In the genomic region with DNA sequence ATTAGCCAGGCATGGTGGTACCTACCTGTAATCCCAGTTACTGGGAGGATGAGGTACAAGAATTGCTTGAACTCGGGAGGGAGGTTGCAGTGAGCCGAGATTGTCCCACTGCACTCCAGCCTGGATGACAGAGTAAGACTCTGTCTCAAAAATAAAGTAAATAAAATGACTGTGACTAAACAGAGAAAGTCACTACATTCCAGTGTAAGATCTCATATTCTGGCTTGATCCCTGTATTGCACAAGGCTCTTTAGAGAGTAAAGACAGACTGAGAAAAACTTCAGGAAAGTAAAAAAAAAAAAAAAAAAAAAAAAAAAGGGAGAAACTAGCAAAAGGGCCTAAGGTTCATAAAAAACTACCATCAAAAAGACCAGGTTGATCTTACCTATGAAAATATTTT, we compare ENCODE assay signal across 21 cellular contexts.
DNase-seq lines count a peak whose midpoint lies in the region; ATAC-seq and TF ChIP-seq lines count a peak whose summit lies in the region.
"Had no signal": no experiment of that assay in that cellular context is flagged by ENCODE, and none has a peak within 500 bp of the region (broad histone marks: within the 10 kb centered on the region; RNA-seq: fewer than 3 reads in every experiment).

No MANE protein-coding gene starts in this region.

- TF ChIP-seq CTCF in osteoblast (IDR thresholded peaks at IDR 0.05; ENCODE audit: extremely low read depth, low read depth, low read length) (no peak), spleen (IDR thresholded peaks at IDR 0.05 in 8 of 11, conservative IDR thresholded peaks at IDR 0.05 in 3 of 11) (no peak)

- no peaks in the 10 kb centered on the region for H3K27me3 ChIP-seq in osteoblast (ENCODE audit: insufficient read depth, low read length)
- no peaks in the 10 kb centered on the region for H3K27me3 ChIP-seq in spleen (replicated peaks in 1 of 7)
- H3K27me3 ChIP-seq: stomach, upper lobe of left lung had no signal

- no peaks in the 10 kb centered on the region for H3K9me3 Mint-ChIP-seq in T-helper 2 cell treated with Interferon-gamma antibody and Interleukin-4, amounts not matched to agents 5 μg/mL and 100 μg/mL, for 36 hours

- no peak overlapping the region for H3K4me2 ChIP-seq in osteoblast (ENCODE audit: insufficient read depth, low read length)
- H3K4me2 ChIP-seq: KMS-11 had no signal

- H3K27ac ChIP-seq in osteoblast (ENCODE audit: low read depth, low read length) (no peak overlapping the region), spleen (no peak overlapping the region)
- H3K27ac ChIP-seq: KMS-11, stomach, upper lobe of left lung had no signal

- H3K9me3 ChIP-seq in osteoblast (ENCODE audit: low read depth, low read length), result no peaks in the 10 kb centered on the region
- peaks cover 0 to 7% (median 0%) of the 10 kb centered on the region in 8 donors for H3K9me3 ChIP-seq in spleen
- H3K9me3 ChIP-seq: stomach, upper lobe of left lung had no signal

- H2AFZ ChIP-seq in osteoblast (ENCODE audit: low read length), result no peak overlapping the region

- intact Hi-C loops in spleen (cut with DNase I; ENCODE audit: low total_unique reads), result no loop called here

- H3K4me3 ChIP-seq in osteoblast (ENCODE audit: insufficient read depth, low read length) (no peak overlapping the region), spleen (no peak overlapping the region)
- H3K4me3 ChIP-seq: stomach, upper lobe of left lung had no signal

- no peak overlapping the region for H3K27ac Mint-ChIP-seq in T-helper 2 cell treated with Interferon-gamma antibody and Interleukin-4, amounts not matched to agents 5 μg/mL and 100 μg/mL, for 36 hours

- H3K4me1 ChIP-seq in osteoblast (ENCODE audit: insufficient read depth, low read length), result peaks cover 2% of the 10 kb centered on the region
- peaks cover 0 to 7% (median 0%) of the 10 kb centered on the region in 6 donors for H3K4me1 ChIP-seq in spleen
- H3K4me1 ChIP-seq: stomach, upper lobe of left lung had no signal

- no peak for ATAC-seq in HG03520 (IDR thresholded peaks at IDR 0.05; ENCODE audit: unreplicated experiment)

- TF ChIP-seq POLR2A in spleen (IDR thresholded peaks at IDR 0.05), result no peak

- H3K4me3 Mint-ChIP-seq in T-helper 2 cell treated with Interferon-gamma antibody and Interleukin-4, amounts not matched to agents 5 μg/mL and 100 μg/mL, for 36 hours, result no peak overlapping the region

- H3K4me1 Mint-ChIP-seq in T-helper 2 cell treated with Interferon-gamma antibody and Interleukin-4, amounts not matched to agents 5 μg/mL and 100 μg/mL, for 36 hours (ENCODE audit: low read depth), result no peaks in the 10 kb centered on the region

- peak; percentile 42 for DNase-seq in AG20443 (ENCODE audit: low spot score)
- DNase-seq in HS-5 (ENCODE audit: low read depth), result peak; percentile 30
- peak; percentile 69 for DNase-seq in dedifferentiated amniotic fluid mesenchymal stem cell (ENCODE audit: extremely low spot score)
- peak; percentile 80 for DNase-seq in osteoblast (ENCODE audit: insufficient read length, low spot score, missing footprints)
- DNase-seq in spleen, result no peak
- no peak for DNase-seq in NCI-H1417 (lab: John Stamatoyannopoulos, UW)
- no peak for DNase-seq in T-helper 2 cell treated with Interferon-gamma antibody and Interleukin-4, amounts not matched to agents 5 μg/mL and 100 μg/mL, for 36 hours (ENCODE audit: low spot score)
- DNase-seq: activated naive CD4-positive, alpha-beta T cell; activated T-cell treated with anti-CD3 and anti-CD28 coated beads, Interleukin-2, amount 50 U/mL, for 1 hour; amygdala; caudate nucleus; mammary epithelial cell; NCI-H187 treated with DMSO at 0.1 percent for 48 hours; NCI-H2227 treated with DMSO at 0.1 percent for 48 hours; OCI-M1; SIG-M5; stimulated activated CD4-positive, alpha-beta T cell treated with anti-CD3 and anti-CD28 coated beads, Interleukin-4, amount 100 ng/mL, for 24 hours; stomach; upper lobe of left lung had no signal

- no peaks in the 10 kb centered on the region for H3K36me3 Mint-ChIP-seq in T-helper 2 cell treated with Interferon-gamma antibody and Interleukin-4, amounts not matched to agents 5 μg/mL and 100 μg/mL, for 36 hours (ENCODE audit: low read depth)

- no peaks in the 10 kb centered on the region for H3K36me3 ChIP-seq in osteoblast (ENCODE audit: insufficient read depth, low read length)
- H3K36me3 ChIP-seq in spleen, result no peaks in the 10 kb centered on the region
- H3K36me3 ChIP-seq: stomach, upper lobe of left lung had no signal

- no peaks in the 10 kb centered on the region for H4K20me1 ChIP-seq in osteoblast (ENCODE audit: insufficient read depth, low read length)

- WGBS in spleen, 5 donors, result 90 to 100% (median 93%) methylated on average over 2 of the region's 2 CpGs

- no peaks in the 10 kb centered on the region for H3K79me2 ChIP-seq in osteoblast (ENCODE audit: insufficient read depth, low read length)

- no peaks in the 10 kb centered on the region for H3K27me3 Mint-ChIP-seq in T-helper 2 cell treated with Interferon-gamma antibody and Interleukin-4, amounts not matched to agents 5 μg/mL and 100 μg/mL, for 36 hours (ENCODE audit: low read depth)

Comparison
In these comparisons a context has a peak if more than half of its experiments do, and no peak if none do; other contexts are left out.
1. DNase-seq: peak in AG20443 (single experiment), HS-5 (single experiment), dedifferentiated amniotic fluid mesenchymal stem cell (single experiment) and osteoblast (single experiment); none in spleen (single experiment), NCI-H1417 (0 of 3) and T-helper 2 cell treated with Interferon-gamma antibody and Interleukin-4, amounts not matched to agents 5 μg/mL and 100 μg/mL, for 36 hours (single experiment).